ENCODE assay signal across 22 cellular contexts in the genomic region with DNA sequence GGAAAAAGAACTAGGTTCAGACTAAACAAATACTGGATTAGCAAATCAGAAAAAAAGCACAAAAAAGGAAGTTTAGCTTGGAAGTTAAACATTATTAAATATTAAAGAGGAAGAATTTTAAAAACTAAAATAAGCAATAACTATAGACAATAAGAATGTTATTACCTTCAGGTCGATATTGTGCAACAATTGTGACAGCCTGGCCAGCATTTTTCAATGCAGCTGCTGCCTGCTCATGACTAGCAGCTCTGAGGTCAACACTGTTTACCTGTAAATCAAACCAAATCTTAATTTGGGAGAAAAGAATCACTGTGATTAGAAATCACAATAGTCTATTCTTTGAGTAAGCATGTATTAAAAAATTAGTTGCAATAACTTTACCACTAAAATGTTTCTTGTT.
"Had no signal": no experiment of that assay in that cellular context is flagged by ENCODE, and none has a peak within 500 bp of the region (broad histone marks: within the 10 kb centered on the region; RNA-seq: fewer than 3 reads in every experiment).

No MANE protein-coding gene starts in this region.

- DNase-seq: activated CD4-positive, alpha-beta T cell treated with anti-CD3 and anti-CD28 coated beads for 48 hours; activated CD4-positive, alpha-beta T cell treated with anti-CD3 and anti-CD28 coated beads, Interleukin-2, amount 50 U/mL, for 4 hours; activated CD4-positive, CD25-positive, alpha-beta regulatory T cell treated with anti-CD3 and anti-CD28 coated beads, Interleukin-2, amount 50 U/mL, for 72 hours; activated CD8-positive, alpha-beta memory T cell treated with anti-CD3 and anti-CD28 coated beads, Interleukin-2, amount 50 U/mL, for 48 hours; activated CD8-positive, alpha-beta T cell treated with anti-CD3 and anti-CD28 coated beads, Interleukin-2, amount 10 ng/mL, durations not matched to agents 7 days and 5 days; activated naive CD4-positive, alpha-beta T cell; activated T-cell treated with anti-CD3 and anti-CD28 coated beads, Interleukin-2, amount 50 U/mL, for 1 hour; amygdala; Kasumi-1; KBM-7; MV-4-11; NCI-H1092 treated with DMSO at 0.1 percent for 48 hours; NCI-H1436; NCI-H1694 treated with DMSO at 0.1 percent for 48 hours; NCI-H2029 treated with DMSO at 0.1 percent for 48 hours; NCI-H345; NCI-H510A; NCI-H526 treated with DMSO at 0.1 percent for 48 hours; NCI-H82; PC-3; SHP77 had no signal

- H3K27ac ChIP-seq: cardiac muscle cell had no signal

- H3K4me3 ChIP-seq: cardiac muscle cell had no signal

- ATAC-seq: activated CD8-positive, alpha-beta T cell treated with anti-CD3 and anti-CD28 coated beads, Interleukin-2, amount 10 ng/mL, durations not matched to agents 7 days and 5 days had no signal

- H3K27me3 ChIP-seq: cardiac muscle cell had no signal
